ENCODE assay signal across 11 cellular contexts in genomic region chr16:11114366-11115164, GRCh38.
DNase-seq lines count a peak whose midpoint lies in the region; ATAC-seq and TF ChIP-seq lines count a peak whose summit lies in the region.
"Had no signal": no experiment of that assay in that cellular context is flagged by ENCODE, and none has a peak within 500 bp of the region (broad histone marks: within the 10 kb centered on the region; RNA-seq: fewer than 3 reads in every experiment).

No MANE protein-coding gene starts in this region.

- peak overlapping the region; percentile 12 to 83 (median 65) for H3K4me3 Mint-ChIP-seq in CD8-positive, alpha-beta memory T cell

- peak; percentile 88 for ATAC-seq in activated naive CD4-positive, alpha-beta T cell treated with anti-CD3 and anti-CD28 coated beads, Interleukin-2, amount 50 U/mL, for 72 hours
- no peak for ATAC-seq in HG02870 (IDR thresholded peaks at IDR 0.05; ENCODE audit: unreplicated experiment)
- no peak for ATAC-seq in GM18873 (IDR thresholded peaks at IDR 0.05; ENCODE audit: low FRiP score, unreplicated experiment)
- no peak for ATAC-seq in GM18517 (IDR thresholded peaks at IDR 0.05; ENCODE audit: unreplicated experiment)
- ATAC-seq: left colon had no signal

- peaks cover 0 to 4% (median 0%) of the 10 kb centered on the region in 5 donors for H3K9me3 Mint-ChIP-seq in CD8-positive, alpha-beta memory T cell
- peaks cover 3 to 4% of the 10 kb centered on the region in 2 donors for H3K9me3 Mint-ChIP-seq in activated naive CD4-positive, alpha-beta T cell treated with anti-CD3 and anti-CD28 coated beads, Interleukin-2, amount 50 U/mL, for 72 hours

- no peak overlapping the region for H3K27ac ChIP-seq in CD8-positive, alpha-beta memory T cell (ENCODE audit: low read depth, low read length)
- peak overlapping the region; percentile 85 for H3K27ac ChIP-seq in neutrophil

- H3K27me3 ChIP-seq in CD8-positive, alpha-beta memory T cell (ENCODE audit: insufficient read depth, low read length, poor library complexity, severe bottlenecking), result no peaks in the 10 kb centered on the region
- H3K27me3 ChIP-seq in neutrophil, result no peaks in the 10 kb centered on the region

- DNase-seq in CD8-positive, alpha-beta memory T cell, result peak in 2 of 5 donors; percentile 44 to 55
- DNase-seq in MV-4-11 (lab: John Stamatoyannopoulos, UW) (peak; percentile 87), GM03348 (ENCODE audit: low spot score) (no peak)
- peak; percentile 28 to 75 for DNase-seq in activated naive CD4-positive, alpha-beta T cell treated with anti-CD3 and anti-CD28 coated beads, Interleukin-2, amount 50 U/mL, for 72 hours (ENCODE audit: low spot score in 2 of 2)
- DNase-seq: Caco-2, left colon, NCI-H1092 had no signal

- H3K36me3 Mint-ChIP-seq in CD8-positive, alpha-beta memory T cell, result peaks cover 2 to 5% (median 4%) of the 10 kb centered on the region in 3 donors
- H3K36me3 Mint-ChIP-seq in activated naive CD4-positive, alpha-beta T cell treated with anti-CD3 and anti-CD28 coated beads, Interleukin-2, amount 50 U/mL, for 72 hours, result peaks cover 16 to 42% of the 10 kb centered on the region in 2 donors

- H3K36me3 ChIP-seq in CD8-positive, alpha-beta memory T cell (ENCODE audit: insufficient read depth, low read length), result no peaks in the 10 kb centered on the region
- H3K36me3 ChIP-seq in neutrophil, result no peaks in the 10 kb centered on the region

- H3K9me3 ChIP-seq in CD8-positive, alpha-beta memory T cell (ENCODE audit: low read length), result no peaks in the 10 kb centered on the region
- H3K9me3 ChIP-seq in neutrophil, result no peaks in the 10 kb centered on the region
- H3K9me3 ChIP-seq: Caco-2 had no signal

- POLR2A ChIA-PET in CD8-positive, alpha-beta memory T cell (lab: Charles Lee), result interaction anchor here (1.0 kb wide), 1 partner anchor 141 kb away, joined by 3 read pairs; the partner anchor contains the start of gene SOCS1

- peaks cover 31 to 45% (median 41%) of the 10 kb centered on the region in 3 donors for H3K4me1 Mint-ChIP-seq in CD8-positive, alpha-beta memory T cell

- peaks cover 27% of the 10 kb centered on the region for H3K4me1 ChIP-seq in CD8-positive, alpha-beta memory T cell (ENCODE audit: insufficient read depth, low read length)
- H3K4me1 ChIP-seq in neutrophil (ENCODE audit: control insufficient read depth in 1 of 2, insufficient read depth in 1 of 2, low read depth in 1 of 2, low read length in 1 of 2), result peaks cover 22 to 24% of the 10 kb centered on the region in 2 experiments
- H3K4me1 ChIP-seq: Caco-2 had no signal

- peak overlapping the region; percentile 15 for H3K4me3 ChIP-seq in CD8-positive, alpha-beta memory T cell (ENCODE audit: low read length)
- peak overlapping the region; percentile 14 to 46 for H3K4me3 ChIP-seq in neutrophil (ENCODE audit: low read depth in 1 of 2, low read length in 1 of 2)

- peaks cover 0 to 2% of the 10 kb centered on the region in 2 donors for H3K27me3 Mint-ChIP-seq in CD8-positive, alpha-beta memory T cell

- CTCF ChIA-PET in CD8-positive, alpha-beta memory T cell (lab: Charles Lee), result interaction anchor here (2.3 kb wide), 1 partner anchor 141 kb away, joined by 5 read pairs; the partner anchor contains the start of gene SOCS1

- peak overlapping the region; percentile 4 to 97 (median 70) for H3K27ac Mint-ChIP-seq in CD8-positive, alpha-beta memory T cell
- H3K27ac Mint-ChIP-seq in activated naive CD4-positive, alpha-beta T cell treated with anti-CD3 and anti-CD28 coated beads, Interleukin-2, amount 50 U/mL, for 72 hours, result peak overlapping the region; percentile 2 to 85

- TF ChIP-seq CTCF in neutrophil (IDR thresholded peaks at IDR 0.05), result no peak

Comparison
In these comparisons a context has a peak if more than half of its experiments do, and no peak if none do; other contexts are left out.
1. ATAC-seq: peak in activated naive CD4-positive, alpha-beta T cell treated with anti-CD3 and anti-CD28 coated beads, Interleukin-2, amount 50 U/mL, for 72 hours (2 of 2); none in HG02870 (single experiment), GM18873 (single experiment) and GM18517 (single experiment).